Comparison of ENCODE assay signal across 9 cellular contexts in genomic region chr20:46118481-46119020, GRCh38. TPM values are rescaled to one million over a fixed set of nuclear protein-coding genes. Genes with fewer than 3 reads are reported as not detected.
DNase-seq lines count a peak whose midpoint lies in the region; ATAC-seq, FAIRE-seq and TF ChIP-seq lines count a peak whose summit lies in the region.
"Had no signal": no experiment of that assay in that cellular context is flagged by ENCODE, and none has a peak within 500 bp of the region (broad histone marks: within the 10 kb centered on the region; RNA-seq: fewer than 3 reads in every experiment).

No MANE protein-coding gene starts in this region.

- peak; percentile 71 for FAIRE-seq in endothelial cell of umbilical vein (lab: Jason Lieb, UNC)

- no TSS peak for BruUV-seq in endothelial cell of umbilical vein (replicated peaks; lab: Mats Ljungman, UMichigan)

- no peaks in the 10 kb centered on the region for H3K27me3 Mint-ChIP-seq in naive B cell

- H3K4me3 Mint-ChIP-seq in naive B cell, result peak overlapping the region; percentile 99 to 100 (median 100)

- no peaks in the 10 kb centered on the region for H3K9me1 ChIP-seq in endothelial cell of umbilical vein (replicated peaks; ENCODE audit: control insufficient read depth, extremely low read depth, insufficient read depth, low read length)

- peaks cover 0 to 9% of the 10 kb centered on the region in 2 experiments for H3K36me3 ChIP-seq in endothelial cell of umbilical vein (ENCODE audit: control insufficient read depth in 2 of 2, extremely low read depth in 1 of 2, insufficient read depth in 2 of 2, low read length in 2 of 2)

- no peaks in the 10 kb centered on the region for H3K9me3 Mint-ChIP-seq in naive B cell

- H3K27ac ChIP-seq in endothelial cell of umbilical vein (ENCODE audit: insufficient read depth, low read depth, low read length), result no peak overlapping the region

- H3K27me3 ChIP-seq in endothelial cell of umbilical vein (ENCODE audit: control insufficient read depth in 2 of 2, insufficient read depth in 2 of 2, low read length in 2 of 2), result peaks cover 2 to 6% of the 10 kb centered on the region in 2 experiments

- H3K4me2 ChIP-seq in endothelial cell of umbilical vein (ENCODE audit: insufficient read depth, low read length), result peak overlapping the region; percentile 46

- TF ChIP-seq CTCF in endothelial cell of umbilical vein (IDR thresholded peaks at IDR 0.05; ENCODE audit: extremely low read depth in 1 of 2, insufficient read depth in 1 of 2, low read depth in 1 of 2, low read length in 2 of 2), result peak in 1 of 2 donors; percentile 19

- no peaks in the 10 kb centered on the region for H4K20me1 ChIP-seq in endothelial cell of umbilical vein (replicated peaks; ENCODE audit: control insufficient read depth, extremely low read depth, insufficient read depth, low read length)

- dilution Hi-C loops in endothelial cell of umbilical vein (cut with MboI; ENCODE audit: extremely low pct_ligation_motif_present, low sequenced_read_pairs), result no loop called here

- TF ChIP-seq POLR2A in endothelial cell of umbilical vein (IDR thresholded peaks at IDR 0.05; ENCODE audit: low read depth, low read length), result no peak

- H3K9ac ChIP-seq in endothelial cell of umbilical vein (replicated peaks; ENCODE audit: extremely low read depth, insufficient read depth, low read length), result no peak overlapping the region

- no peaks in the 10 kb centered on the region for H3K9me3 ChIP-seq in endothelial cell of umbilical vein (replicated peaks; ENCODE audit: control insufficient read depth, insufficient read depth, low read length)

- intact Hi-C loops in endothelial cell of umbilical vein (cut with micrococcal nuclease), result loop anchor here (2.0 kb wide), 1 partner anchor 28 kb away; no protein-coding TSS in a partner anchor

- in situ Hi-C loops in G401 (cut with HindIII; ENCODE audit: low sequenced_read_pairs), result no loop called here

- DNase-seq in RKO (ENCODE audit: low spot score) (peak; percentile 76), endothelial cell of umbilical vein (ENCODE audit: low read depth, low spot score) (peak; percentile 48), naive B cell (no peak), NOMO-1 treated with dmso at 0.1 percent for 144 hours (lab: John Stamatoyannopoulos, UW; ENCODE audit: unreplicated experiment) (no peak), 8988T (no peak), G401 (ENCODE audit: low spot score) (no peak)

- peak overlapping the region; percentile 100 for H3K27ac Mint-ChIP-seq in naive B cell

- CTCF ChIA-PET in endothelial cell of umbilical vein (lab: Charles Lee), result interaction anchor here (1.7 to 2.1 kb wide), 2 partner anchors 10 to 14 kb away, joined by 8 to 9 read pairs; no protein-coding TSS in a partner anchor

- POLR2A ChIA-PET in endothelial cell of umbilical vein (lab: Charles Lee), result no interaction called here

- peak overlapping the region; percentile 67 for H3K4me3 ChIP-seq in GM08714 (ENCODE audit: low read length)
- H3K4me3 ChIP-seq in endothelial cell of umbilical vein (replicated peaks in 1 of 3; ENCODE audit: insufficient read depth in 1 of 3, low read depth in 1 of 3, low read length in 3 of 3), result peak overlapping the region in 2 of 3 experiments; percentile 9 to 54

- H2AFZ ChIP-seq in endothelial cell of umbilical vein (ENCODE audit: low read depth, low read length), result peak overlapping the region; percentile 65

- peak; percentile 27 for ATAC-seq in GM21786 (IDR thresholded peaks at IDR 0.05; ENCODE audit: unreplicated experiment)
- peak; percentile 45 to 50 for ATAC-seq in naive B cell (ENCODE audit: low read depth in 2 of 2)

- peaks cover 60 to 65% (median 60%) of the 10 kb centered on the region in 3 donors for H3K4me1 Mint-ChIP-seq in naive B cell

- H3K4me1 ChIP-seq in endothelial cell of umbilical vein (ENCODE audit: control insufficient read depth, extremely low read depth, insufficient read depth, low read length), result peaks cover 28% of the 10 kb centered on the region

- H3K79me2 ChIP-seq in endothelial cell of umbilical vein (ENCODE audit: control insufficient read depth, insufficient read depth, low read length), result no peaks in the 10 kb centered on the region

- peaks cover 18 to 35% of the 10 kb centered on the region in 2 donors for H3K36me3 Mint-ChIP-seq in naive B cell

TF ChIP-seq in endothelial cell of umbilical vein, 7 proteins besides CTCF, POLR2A, EP300 and RAD21:
- TF ChIP-seq FOS (IDR thresholded peaks at IDR 0.05; ENCODE audit: borderline replicate concordance, insufficient read depth, low read length) (no peak), GATA2 (IDR thresholded peaks at IDR 0.05; ENCODE audit: insufficient read depth, insufficient read length, low read depth, low read length) (no peak), JUN (IDR thresholded peaks at IDR 0.05; ENCODE audit: borderline replicate concordance, insufficient read depth, insufficient read length, low read depth) (no peak), EZH2 (IDR thresholded peaks at IDR 0.05; ENCODE audit: borderline replicate concordance, low read depth, low read length, severe bottlenecking) (no peak), MYC (IDR thresholded peaks at IDR 0.05; ENCODE audit: low read depth, low read length) (no peak), MAX (IDR thresholded peaks at IDR 0.05; ENCODE audit: insufficient read depth, insufficient read length) (no peak), POLR2AphosphoS5 (IDR thresholded peaks at IDR 0.05; ENCODE audit: insufficient read depth, low read depth, low read length) (no peak)

RNA-seq across cellular contexts. Expression of gene CD40, which starts 0.4 kb away (rescaled TPM):
- total RNA-seq in endothelial cell of umbilical vein, result 33.1 and 36.6 TPM in 2 replicates
- polyA plus RNA-seq in endothelial cell of umbilical vein (38.3 and 43.9 TPM in 2 replicates), naive B cell (ENCODE audit: low read depth in 6 of 6) (100 to 1,000 TPM; 273 to 368 (median 312) TPM)
- polyA plus RNA-seq in endothelial cell of umbilical vein (2011; cell fraction: cytosol; rRNA removed), result 34.1 and 37.7 TPM in 2 replicates
- polyA plus RNA-seq in endothelial cell of umbilical vein (2011; cell fraction: nucleus; rRNA removed), result 38.1 and 44.2 TPM in 2 replicates
- polyA plus RNA-seq in endothelial cell of umbilical vein (2012), result 18.3 and 22.6 TPM in 2 replicates
- 22.8 and 25.0 TPM in 2 replicates for polyA minus RNA-seq in endothelial cell of umbilical vein
- polyA minus RNA-seq in endothelial cell of umbilical vein (2011; cell fraction: cytosol; rRNA and poly(A)+ RNA removed), result not detected
- 9.6 and 9.7 TPM in 2 replicates for polyA minus RNA-seq in endothelial cell of umbilical vein (2011; cell fraction: nucleus; rRNA and poly(A)+ RNA removed)
- total RNA-seq in G401 (2014; rRNA removed; shearing (Covaris generic)), result 0.10 TPM in 1 of 2 replicates, not detected in the other
- polyA plus RNA-seq: neural cell had no signal

RNA-seq across cellular contexts. Expression of gene NCOA5, which starts 28.8 kb away (rescaled TPM):
- 34.2 and 39.5 TPM in 2 replicates for total RNA-seq in endothelial cell of umbilical vein
- polyA plus RNA-seq in endothelial cell of umbilical vein, result 30.3 and 32.0 TPM in 2 replicates
- 25.3 and 27.6 TPM in 2 replicates for polyA plus RNA-seq in endothelial cell of umbilical vein (2011; cell fraction: cytosol; rRNA removed)
- 51.1 and 53.2 TPM in 2 replicates for polyA plus RNA-seq in endothelial cell of umbilical vein (2011; cell fraction: nucleus; rRNA removed)
- polyA plus RNA-seq in endothelial cell of umbilical vein (2012), result 22.0 and 24.7 TPM in 2 replicates
- 32.2 and 35.6 TPM in 2 replicates for polyA minus RNA-seq in endothelial cell of umbilical vein
- polyA minus RNA-seq in endothelial cell of umbilical vein (2011; cell fraction: cytosol; rRNA and poly(A)+ RNA removed), result 23.7 TPM
- polyA minus RNA-seq in endothelial cell of umbilical vein (2011; cell fraction: nucleus; rRNA and poly(A)+ RNA removed), result 20.1 and 20.6 TPM in 2 replicates
- polyA plus RNA-seq in naive B cell (ENCODE audit: low read depth in 6 of 6), result 10 to 100 TPM; 13.8 to 39.3 (median 27.3) TPM
- total RNA-seq in G401 (2014; rRNA removed; shearing (Covaris generic)), result 7.4 and 13.7 TPM in 2 replicates

Comparison
In these comparisons a context has a peak if more than half of its experiments do, and no peak if none do; other contexts are left out.
1. DNase-seq: peak in RKO (single experiment) and endothelial cell of umbilical vein (single experiment); none in naive B cell (single experiment), NOMO-1 treated with dmso at 0.1 percent for 144 hours (single experiment), 8988T (single experiment) and G401 (single experiment).
2. RNA of gene CD40, which starts 0.4 kb away (total RNA-seq): 33.1 to 36.6 TPM in endothelial cell of umbilical vein; 0.10 TPM in G401; every median in the first group is over 10 times any median in the second.